ENCODE assay signal across 17 cellular contexts in the genomic region with DNA sequence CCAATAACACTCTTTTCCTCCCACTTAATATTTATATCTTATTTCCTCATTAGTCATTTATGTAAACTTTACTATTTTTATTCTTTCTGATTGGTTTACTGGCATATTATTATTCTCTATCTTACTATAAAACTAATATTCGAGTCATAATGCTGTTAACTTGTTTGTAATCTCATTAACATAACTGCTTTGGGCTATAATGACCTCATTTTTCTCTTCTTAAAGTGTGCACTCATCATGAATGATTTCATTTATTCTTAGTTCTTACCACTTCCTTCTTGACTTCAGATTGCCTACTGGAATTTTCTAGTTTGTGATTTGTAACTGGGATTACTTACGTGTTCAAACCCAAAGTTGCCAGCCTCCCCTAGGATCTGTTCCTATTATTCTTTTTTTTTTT.
"Had no signal": no experiment of that assay in that cellular context is flagged by ENCODE, and none has a peak within 500 bp of the region (broad histone marks: within the 10 kb centered on the region; RNA-seq: fewer than 3 reads in every experiment).

No MANE protein-coding gene starts in this region.

- ATAC-seq: activated naive CD4-positive, alpha-beta T cell treated with anti-CD3 and anti-CD28 coated beads, Interleukin-2, amount 50 U/mL, for 72 hours; gastroesophageal sphincter; left lung had no signal

- H3K9me3 ChIP-seq: adrenal gland, gastroesophageal sphincter, heart left ventricle, left lung, right atrium auricular region, stomach had no signal

- DNase-seq: activated CD4-positive, alpha-beta T cell treated with anti-CD3 and anti-CD28 coated beads for 1 hour; activated CD8-positive, alpha-beta memory T cell treated with anti-CD3 and anti-CD28 coated beads for 24 hours; activated CD8-positive, alpha-beta memory T cell treated with anti-CD3 and anti-CD28 coated beads, Interleukin-2, amount 50 U/mL, for 48 hours; activated gamma-delta T cell; erythroblast; kidney; left lung; occipital lobe; stimulated activated CD4-positive, alpha-beta T cell treated with anti-CD3 and anti-CD28 coated beads, Interleukin-4, amount 100 ng/mL, for 1 hour; stomach had no signal

- H3K27me3 ChIP-seq: adrenal gland, gastroesophageal sphincter, heart left ventricle, left lung, right atrium auricular region, stomach had no signal

- FAIRE-seq: astrocyte, kidney had no signal

- H3K36me3 ChIP-seq: adrenal gland, gastroesophageal sphincter, heart left ventricle, left lung, right atrium auricular region, stomach had no signal

- H3K27ac ChIP-seq: adrenal gland, right atrium auricular region had no signal

- H3K4me3 ChIP-seq: adrenal gland, gastroesophageal sphincter, heart left ventricle, left lung, right atrium auricular region, skin epidermis, stomach had no signal

- H3K4me1 ChIP-seq: adrenal gland, right atrium auricular region had no signal
